Comparison of ENCODE assay signal across 28 cellular contexts in the genomic region with DNA sequence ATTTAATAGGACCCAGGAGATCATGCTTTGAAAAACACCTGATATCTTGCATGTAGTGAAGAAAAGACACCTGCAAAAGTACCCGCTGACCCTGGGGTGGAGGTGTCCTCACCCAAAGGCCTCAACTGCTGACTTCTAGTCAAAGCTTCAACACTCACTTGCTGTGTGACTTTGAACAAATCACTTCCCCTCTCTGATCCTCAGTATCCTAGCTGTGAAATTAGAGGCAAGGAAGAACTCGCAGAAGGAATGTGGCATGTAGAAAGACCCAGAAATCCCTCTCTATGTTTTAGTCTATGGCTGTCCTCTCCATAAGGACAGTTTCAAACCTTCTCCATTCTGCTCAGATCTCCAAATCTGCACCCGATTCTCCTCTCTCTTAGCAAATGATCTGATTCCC.
"Had no signal": no experiment of that assay in that cellular context is flagged by ENCODE, and none has a peak within 500 bp of the region (broad histone marks: within the 10 kb centered on the region; RNA-seq: fewer than 3 reads in every experiment).

No MANE protein-coding gene starts in this region.

- H3K27me3 ChIP-seq: neural progenitor cell, ovary, spleen, thyroid gland, tibial nerve, upper lobe of left lung, vagina had no signal

- FAIRE-seq: urothelium cell line had no signal

- H3K9me3 ChIP-seq: ovary, thyroid gland, vagina had no signal

- H3K27ac ChIP-seq: neural progenitor cell, ovary, parathyroid adenoma, psoas muscle, skin epidermis, upper lobe of left lung, vagina had no signal

- H3K4me2 ChIP-seq: neural progenitor cell, smooth muscle cell had no signal

- H3K9ac ChIP-seq: neural progenitor cell, parathyroid adenoma had no signal

- ATAC-seq: natural killer cell; psoas muscle; sciatic nerve; stimulated activated memory B cell treated with anti-CD40 and anti-IgM and Interleukin-4, amounts not matched to agents 10 μg/mL and 1 μg/mL and 100 μg/mL, for 72 hours; stimulated activated naive CD8-positive, alpha-beta T cell treated with anti-CD3 and anti-CD28 coated beads, Interleukin-15, amount 100 ng/mL, for 72 hours; stimulated activated naive CD8-positive, alpha-beta T cell treated with anti-CD3 and anti-CD28 coated beads, Interleukin-15, Interleukin-2, amounts not matched to agents 100 U/mL and 50 U/mL, for 24 hours had no signal

- H3K4me3 ChIP-seq: neural progenitor cell, ovary, psoas muscle, skin epidermis, smooth muscle cell, spleen, thoracic aorta, thyroid gland, tibial nerve, upper lobe of left lung, vagina had no signal

- H2AFZ ChIP-seq: parathyroid adenoma had no signal

- H3K4me1 ChIP-seq: neural progenitor cell had no signal

- H3K36me3 ChIP-seq: neural progenitor cell, ovary, spleen, thoracic aorta, thyroid gland, tibial nerve, upper lobe of left lung, vagina had no signal

- DNase-seq: natural killer cell; occipital lobe; ovary; posterior cingulate gyrus; psoas muscle; right cardiac atrium; spleen; stimulated activated CD4-positive, alpha-beta T cell treated with anti-CD3 and anti-CD28 coated beads, Interleukin-12 subunit alpha, Interleukin-12 subunit beta, amount 100 ng/mL, for 4 hours; stimulated activated CD4-positive, alpha-beta T cell treated with anti-CD3 and anti-CD28 coated beads, Interleukin-1b, Interleukin-23, amount 100 ng/mL, for 48 hours; stimulated activated CD4-positive, alpha-beta T cell treated with anti-CD3 and anti-CD28 coated beads, Interleukin-4, amount 100 ng/mL, for 1 hour; stimulated activated CD4-positive, alpha-beta T cell treated with anti-CD3 and anti-CD28 coated beads, Interleukin-4, amount 100 ng/mL, for 4 hours; stimulated activated CD8-positive, alpha-beta memory T cell treated with anti-CD3 and anti-CD28 coated beads, Interleukin-4, amount 100 ng/mL, for 48 hours; stimulated activated naive CD4-positive, alpha-beta T cell; stimulated activated naive CD8-positive, alpha-beta T cell treated with anti-CD3 and anti-CD28 coated beads, Interleukin-15, amount 100 ng/mL, for 72 hours; stimulated activated naive CD8-positive, alpha-beta T cell treated with anti-CD3 and anti-CD28 coated beads, Interleukin-15, Interleukin-2, amounts not matched to agents 100 U/mL and 50 U/mL, for 24 hours; thyroid gland; trophoblast cell; upper lobe of left lung had no signal

- H3K79me2 ChIP-seq: parathyroid adenoma had no signal
